Comparison of ENCODE assay signal across 22 cellular contexts in genomic region chr2:209460151-209460761, GRCh38. TPM values are rescaled to one million over a fixed set of nuclear protein-coding genes. Genes with fewer than 3 reads are reported as not detected.
"Had no signal": no experiment of that assay in that cellular context is flagged by ENCODE, and none has a peak within 500 bp of the region (broad histone marks: within the 10 kb centered on the region; RNA-seq: fewer than 3 reads in every experiment).

No MANE protein-coding gene starts in this region.

- FAIRE-seq: colon, frontal cortex, keratinocyte, pancreas, small intestine had no signal

- H3K36me3 ChIP-seq: lower lobe of right lung, neutrophil, pancreas, right lobe of liver, suprapubic skin, transverse colon, upper lobe of right lung, vagina had no signal

- H3K4me3 ChIP-seq: dorsolateral prefrontal cortex, lower lobe of right lung, pancreas, right lobe of liver, suprapubic skin, transverse colon, upper lobe of right lung, vagina had no signal

- H3K9me3 ChIP-seq: lower lobe of right lung, neutrophil, pancreas, right lobe of liver, suprapubic skin, transverse colon, upper lobe of right lung, vagina had no signal

- H3K27ac ChIP-seq: dorsolateral prefrontal cortex, lower lobe of right lung, neutrophil, pancreas, right lobe of liver, suprapubic skin, transverse colon, upper lobe of right lung, vagina had no signal

- H3K4me1 ChIP-seq: lower lobe of right lung, right lobe of liver, suprapubic skin, transverse colon, upper lobe of right lung, vagina had no signal

- DNase-seq: dorsolateral prefrontal cortex; effector CD4-positive, alpha-beta T cell; left ventricle myocardium superior; lower lobe of right lung; natural killer cell; pancreas; right lobe of liver; small intestine; stimulated activated CD4-positive, alpha-beta T cell treated with anti-CD3 and anti-CD28 coated beads, Interleukin-12 subunit alpha, Interleukin-12 subunit beta, amount 100 ng/mL, for 4 hours; stimulated activated CD4-positive, alpha-beta T cell treated with anti-CD3 and anti-CD28 coated beads, Interleukin-1b, Interleukin-23, amount 100 ng/mL, for 48 hours; stimulated activated CD4-positive, alpha-beta T cell treated with anti-CD3 and anti-CD28 coated beads, Interleukin-4, amount 100 ng/mL, for 1 hour; stimulated activated CD8-positive, alpha-beta memory T cell treated with anti-CD3 and anti-CD28 coated beads, Interleukin-4, amount 100 ng/mL, for 48 hours; stimulated activated naive CD4-positive, alpha-beta T cell; stimulated activated naive CD8-positive, alpha-beta T cell treated with anti-CD3 and anti-CD28 coated beads, Interleukin-15, amount 100 ng/mL, for 72 hours; transverse colon; upper lobe of right lung had no signal

- ATAC-seq: left ventricle myocardium superior; lower lobe of right lung; natural killer cell; pancreas; right lobe of liver; stimulated activated naive CD8-positive, alpha-beta T cell treated with anti-CD3 and anti-CD28 coated beads, Interleukin-15, amount 100 ng/mL, for 72 hours; upper lobe of right lung had no signal

- H3K27me3 ChIP-seq: dorsolateral prefrontal cortex, neutrophil, pancreas, right lobe of liver, suprapubic skin, transverse colon, upper lobe of right lung, vagina had no signal

RNA-seq across cellular contexts. Expression of gene MAP2, which starts 36.4 kb away (rescaled TPM):
- total RNA-seq: natural killer cell had no signal
